Comparison of ENCODE assay signal across 1 cellular context in genomic region chr20:25508083-25508770, GRCh38.
TF ChIP-seq lines count a peak whose summit lies in the region.

No MANE protein-coding gene starts in this region.

TF ChIP-seq in HepG2, 621 proteins besides CTCF, POLR2A, EP300 and RAD21 (continued from another document and continues in another):
- peak; percentile 98 for TF ChIP-seq ZBTB4 (CRISPR knock-in tag; IDR thresholded peaks at IDR 0.05; ENCODE audit: borderline replicate concordance)
- TF ChIP-seq, protein P1, sequence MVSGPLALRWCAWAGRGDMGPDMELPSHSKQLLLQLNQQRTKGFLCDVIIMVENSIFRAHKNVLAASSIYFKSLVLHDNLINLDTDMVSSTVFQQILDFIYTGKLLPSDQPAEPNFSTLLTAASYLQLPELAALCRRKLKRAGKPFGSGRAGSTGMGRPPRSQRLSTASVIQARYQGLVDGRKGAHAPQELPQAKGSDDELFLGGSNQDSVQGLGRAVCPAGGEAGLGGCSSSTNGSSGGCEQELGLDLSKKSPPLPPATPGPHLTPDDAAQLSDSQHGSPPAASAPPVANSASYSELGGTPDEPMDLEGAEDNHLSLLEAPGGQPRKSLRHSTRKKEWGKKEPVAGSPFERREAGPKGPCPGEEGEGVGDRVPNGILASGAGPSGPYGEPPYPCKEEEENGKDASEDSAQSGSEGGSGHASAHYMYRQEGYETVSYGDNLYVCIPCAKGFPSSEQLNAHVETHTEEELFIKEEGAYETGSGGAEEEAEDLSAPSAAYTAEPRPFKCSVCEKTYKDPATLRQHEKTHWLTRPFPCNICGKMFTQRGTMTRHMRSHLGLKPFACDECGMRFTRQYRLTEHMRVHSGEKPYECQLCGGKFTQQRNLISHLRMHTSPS (CRISPR knock-in tag; IDR thresholded peaks at IDR 0.05; ENCODE audit: low read depth): peak; percentile 100
- TF ChIP-seq ZNF546 (CRISPR knock-in tag; conservative IDR thresholded peaks at IDR 0.05): peak; percentile 91
- no peak for TF ChIP-seq DNMT1 (CRISPR knock-in tag; IDR thresholded peaks at IDR 0.05)
- TF ChIP-seq ZNF367 (CRISPR knock-in tag; IDR thresholded peaks at IDR 0.05; ENCODE audit: borderline replicate concordance): 0 out of 2 replicates have a peak, but pooled peaks have one; percentile 49
- TF ChIP-seq CREM (IDR thresholded peaks at IDR 0.05): peak; percentile 96
- no peak for TF ChIP-seq CREM (CRISPR knock-in tag; IDR thresholded peaks at IDR 0.05)
- peak; percentile 98 for TF ChIP-seq MED1 (CRISPR knock-in tag; IDR thresholded peaks at IDR 0.05)
- TF ChIP-seq NFRKB (IDR thresholded peaks at IDR 0.05): no peak
- TF ChIP-seq ARHGAP35 (CRISPR knock-in tag; IDR thresholded peaks at IDR 0.05; ENCODE audit: borderline replicate concordance): peak; percentile 66
- TF ChIP-seq ZNF614 (CRISPR knock-in tag; IDR thresholded peaks at IDR 0.05; ENCODE audit: borderline replicate concordance): peak; percentile 99
- peak; percentile 87 for TF ChIP-seq PRDM10 (CRISPR knock-in tag; IDR thresholded peaks at IDR 0.05; ENCODE audit: low read depth)
- TF ChIP-seq ZNF720 (CRISPR knock-in tag; IDR thresholded peaks at IDR 0.05): peak; percentile 16; the same call in 1 of the 2 replicates
- TF ChIP-seq, protein P2, sequence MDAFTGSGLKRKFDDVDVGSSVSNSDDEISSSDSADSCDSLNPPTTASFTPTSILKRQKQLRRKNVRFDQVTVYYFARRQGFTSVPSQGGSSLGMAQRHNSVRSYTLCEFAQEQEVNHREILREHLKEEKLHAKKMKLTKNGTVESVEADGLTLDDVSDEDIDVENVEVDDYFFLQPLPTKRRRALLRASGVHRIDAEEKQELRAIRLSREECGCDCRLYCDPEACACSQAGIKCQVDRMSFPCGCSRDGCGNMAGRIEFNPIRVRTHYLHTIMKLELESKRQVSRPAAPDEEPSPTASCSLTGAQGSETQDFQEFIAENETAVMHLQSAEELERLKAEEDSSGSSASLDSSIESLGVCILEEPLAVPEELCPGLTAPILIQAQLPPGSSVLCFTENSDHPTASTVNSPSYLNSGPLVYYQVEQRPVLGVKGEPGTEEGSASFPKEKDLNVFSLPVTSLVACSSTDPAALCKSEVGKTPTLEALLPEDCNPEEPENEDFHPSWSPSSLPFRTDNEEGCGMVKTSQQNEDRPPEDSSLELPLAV (CRISPR knock-in tag; conservative IDR thresholded peaks at IDR 0.05; ENCODE audit: low read depth): no peak
- TF ChIP-seq HOMEZ (CRISPR knock-in tag; IDR thresholded peaks at IDR 0.05; ENCODE audit: low read depth): peak; percentile 94; the same call in 1 of the 2 replicates
- peak; percentile 46; the same call in 1 of the 2 replicates for TF ChIP-seq ATF7 (IDR thresholded peaks at IDR 0.05)
- peak; percentile 96 for TF ChIP-seq ATF7 (CRISPR knock-in tag; IDR thresholded peaks at IDR 0.05)
- TF ChIP-seq NR2F6 (IDR thresholded peaks at IDR 0.05): peak; percentile 97
- peak; percentile 98 for TF ChIP-seq NR2F6 (CRISPR knock-in tag; IDR thresholded peaks at IDR 0.05)
- TF ChIP-seq GATAD1 (CRISPR knock-in tag; IDR thresholded peaks at IDR 0.05): peak; percentile 74
- peak; percentile 100 for TF ChIP-seq AHDC1 (CRISPR knock-in tag; IDR thresholded peaks at IDR 0.05; ENCODE audit: borderline replicate concordance)
- peak; percentile 98 for TF ChIP-seq BRCA1 (CRISPR knock-in tag; IDR thresholded peaks at IDR 0.05)
- TF ChIP-seq ZNF180 (CRISPR knock-in tag; IDR thresholded peaks at IDR 0.05; ENCODE audit: borderline replicate concordance, low read depth): no peak
- peak; percentile 97 for TF ChIP-seq ATF2 (CRISPR knock-in tag; IDR thresholded peaks at IDR 0.05)
- TF ChIP-seq, protein P3, sequence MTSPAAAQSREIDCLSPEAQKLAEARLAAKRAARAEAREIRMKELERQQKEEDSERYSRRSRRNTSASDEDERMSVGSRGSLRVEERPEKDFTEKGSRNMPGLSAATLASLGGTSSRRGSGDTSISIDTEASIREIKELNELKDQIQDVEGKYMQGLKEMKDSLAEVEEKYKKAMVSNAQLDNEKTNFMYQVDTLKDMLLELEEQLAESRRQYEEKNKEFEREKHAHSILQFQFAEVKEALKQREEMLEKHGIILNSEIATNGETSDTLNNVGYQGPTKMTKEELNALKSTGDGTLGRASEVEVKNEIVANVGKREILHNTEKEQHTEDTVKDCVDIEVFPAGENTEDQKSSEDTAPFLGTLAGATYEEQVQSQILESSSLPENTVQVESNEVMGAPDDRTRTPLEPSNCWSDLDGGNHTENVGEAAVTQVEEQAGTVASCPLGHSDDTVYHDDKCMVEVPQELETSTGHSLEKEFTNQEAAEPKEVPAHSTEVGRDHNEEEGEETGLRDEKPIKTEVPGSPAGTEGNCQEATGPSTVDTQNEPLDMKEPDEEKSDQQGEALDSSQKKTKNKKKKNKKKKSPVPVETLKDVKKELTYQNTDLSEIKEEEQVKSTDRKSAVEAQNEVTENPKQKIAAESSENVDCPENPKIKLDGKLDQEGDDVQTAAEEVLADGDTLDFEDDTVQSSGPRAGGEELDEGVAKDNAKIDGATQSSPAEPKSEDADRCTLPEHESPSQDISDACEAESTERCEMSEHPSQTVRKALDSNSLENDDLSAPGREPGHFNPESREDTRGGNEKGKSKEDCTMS (CRISPR knock-in tag; conservative IDR thresholded peaks at IDR 0.05): no peak
- no peak for TF ChIP-seq TCF12 (IDR thresholded peaks at IDR 0.05)
- TF ChIP-seq TCF12 (CRISPR knock-in tag; IDR thresholded peaks at IDR 0.05): peak; percentile 98
- TF ChIP-seq FOXO1 (CRISPR knock-in tag; IDR thresholded peaks at IDR 0.05): peak; percentile 95
- TF ChIP-seq, protein P4, sequence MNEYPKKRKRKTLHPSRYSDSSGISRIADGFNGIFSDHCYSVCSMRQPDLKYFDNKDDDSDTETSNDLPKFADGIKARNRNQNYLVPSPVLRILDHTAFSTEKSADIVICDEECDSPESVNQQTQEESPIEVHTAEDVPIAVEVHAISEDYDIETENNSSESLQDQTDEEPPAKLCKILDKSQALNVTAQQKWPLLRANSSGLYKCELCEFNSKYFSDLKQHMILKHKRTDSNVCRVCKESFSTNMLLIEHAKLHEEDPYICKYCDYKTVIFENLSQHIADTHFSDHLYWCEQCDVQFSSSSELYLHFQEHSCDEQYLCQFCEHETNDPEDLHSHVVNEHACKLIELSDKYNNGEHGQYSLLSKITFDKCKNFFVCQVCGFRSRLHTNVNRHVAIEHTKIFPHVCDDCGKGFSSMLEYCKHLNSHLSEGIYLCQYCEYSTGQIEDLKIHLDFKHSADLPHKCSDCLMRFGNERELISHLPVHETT (CRISPR knock-in tag; conservative IDR thresholded peaks at IDR 0.05): peak; percentile 75; the same call in 1 of the 2 replicates
